ENCODE assay signal across 8 cellular contexts in the genomic region with DNA sequence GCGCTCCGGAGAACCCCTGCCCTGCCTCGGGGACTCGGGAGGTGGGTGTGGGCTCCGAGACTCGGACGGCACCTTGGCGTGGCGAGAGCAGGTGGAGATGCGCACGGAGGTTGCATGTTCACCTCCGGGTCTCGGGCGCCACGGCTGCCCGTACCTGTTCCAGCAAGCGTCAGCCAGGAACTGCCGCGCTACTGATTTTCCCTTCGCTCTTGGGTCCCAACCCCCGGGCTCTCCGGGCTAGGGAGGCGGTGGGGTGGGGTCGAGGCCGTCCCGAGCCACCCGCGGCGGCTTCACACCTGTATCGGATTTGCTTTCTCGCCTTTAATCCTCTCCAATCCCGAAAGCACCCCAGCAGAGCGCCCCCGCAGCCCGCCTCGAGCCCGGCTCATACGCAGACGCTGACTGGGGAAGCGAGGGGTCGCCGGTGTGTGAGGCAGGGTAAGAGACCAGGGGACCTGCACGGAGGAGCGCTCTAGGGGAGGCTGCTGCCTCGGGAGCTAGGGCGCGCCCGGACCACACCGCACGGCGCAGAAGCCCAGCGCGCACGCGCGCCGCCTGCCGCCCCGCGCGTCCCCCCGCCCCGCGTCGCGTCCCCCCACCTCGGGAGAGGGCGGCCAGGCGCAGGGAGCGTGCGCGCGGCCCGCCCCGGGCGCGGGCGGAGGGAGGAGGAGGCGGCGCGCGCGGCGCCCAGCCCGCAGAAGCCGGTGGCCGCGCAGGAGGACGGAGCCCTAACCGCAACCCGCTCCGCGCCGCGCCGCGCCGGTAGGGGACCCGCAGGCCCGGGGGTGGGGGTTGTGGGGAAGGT. TPM values are rescaled to one million over a fixed set of nuclear protein-coding genes. Genes with fewer than 3 reads are reported as not detected.
DNase-seq lines count a peak whose midpoint lies in the region; ATAC-seq, FAIRE-seq and TF ChIP-seq lines count a peak whose summit lies in the region.

A gene with protein sequence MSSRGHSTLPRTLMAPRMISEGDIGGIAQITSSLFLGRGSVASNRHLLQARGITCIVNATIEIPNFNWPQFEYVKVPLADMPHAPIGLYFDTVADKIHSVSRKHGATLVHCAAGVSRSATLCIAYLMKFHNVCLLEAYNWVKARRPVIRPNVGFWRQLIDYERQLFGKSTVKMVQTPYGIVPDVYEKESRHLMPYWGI (plus strand): TSS at position 695 of the 805 bp plus-strand sequence. CDS start 22,382 bp downstream, outside the sequence.

- ATAC-seq in GM19463 (IDR thresholded peaks at IDR 0.05; ENCODE audit: unreplicated experiment) (peak; percentile 77), PC-3 (peak; percentile 55), esophagus mucosa (peak; percentile 71)
- ATAC-seq in activated T-cell treated with anti-CD3 and anti-CD28 coated beads, Interleukin-2, amount 50 U/mL, for 4 hours, result peak; percentile 84 to 85

- H3K4me1 Mint-ChIP-seq in activated T-cell treated with anti-CD3 and anti-CD28 coated beads, Interleukin-2, amount 50 U/mL, for 4 hours (ENCODE audit: low read depth), result peaks cover 34% of the 10 kb centered on the region

- no peaks in the 10 kb centered on the region for H3K9me3 ChIP-seq in PC-3 (ENCODE audit: low read length)
- H3K9me3 ChIP-seq in muscle layer of duodenum (ENCODE audit: control insufficient read depth in 1 of 2, low read length in 2 of 2), result no peaks in the 10 kb centered on the region

- peak within 1 kb of the TSS; percentile 85 for H3K4me3 ChIP-seq in PC-3 (ENCODE audit: low read length)
- H3K4me3 ChIP-seq in muscle layer of duodenum (ENCODE audit: low read depth in 1 of 2, low read length in 2 of 2), result peak within 1 kb of the TSS; percentile 77 to 87

- H3K9me3 Mint-ChIP-seq in activated T-cell treated with anti-CD3 and anti-CD28 coated beads, Interleukin-2, amount 50 U/mL, for 4 hours, result no peaks in the 10 kb centered on the region

- peaks cover 14% of the 10 kb centered on the region for H4K20me1 ChIP-seq in PC-3 (ENCODE audit: low read length)

- FAIRE-seq in HTR-8/SVneo (lab: Jason Lieb, UNC), result no peak

- peak within 1 kb of the TSS; percentile 92 for H3K4me3 Mint-ChIP-seq in activated T-cell treated with anti-CD3 and anti-CD28 coated beads, Interleukin-2, amount 50 U/mL, for 4 hours

- no peaks in the 10 kb centered on the region for H3K27me3 Mint-ChIP-seq in activated T-cell treated with anti-CD3 and anti-CD28 coated beads, Interleukin-2, amount 50 U/mL, for 4 hours (ENCODE audit: low read depth)

- no peaks in the 10 kb centered on the region for H3K27me3 ChIP-seq in PC-3 (ENCODE audit: low read length)
- no peaks in the 10 kb centered on the region for H3K27me3 ChIP-seq in muscle layer of duodenum (ENCODE audit: low read depth, low read length)

- H3K79me2 ChIP-seq in PC-3 (ENCODE audit: low read length), result peaks cover 44% of the 10 kb centered on the region

- H2AFZ ChIP-seq in PC-3 (ENCODE audit: low read length), result peak within 1 kb of the TSS; percentile 72; the same call in 1 of the 2 replicates

- H3K27ac ChIP-seq in PC-3 (ENCODE audit: low read length), result peak within 1 kb of the TSS; percentile 98
- peak within 1 kb of the TSS; percentile 74 for H3K27ac ChIP-seq in muscle layer of duodenum (ENCODE audit: low read length)

- intact Hi-C loops in PC-3 (cut with micrococcal nuclease), result loop anchor here (5.0 to 10.0 kb wide), 2 partner anchors 42 to 85 kb away; a partner anchor contains a TSS

- POLR2A ChIA-PET in PC-3 (lab: Charles Lee; ENCODE audit: unreplicated experiment), result interaction anchor here (0.7 kb wide), 1 partner anchor 13 kb away, joined by 3 read pairs; no protein-coding TSS in a partner anchor

- H3K4me1 ChIP-seq in PC-3 (ENCODE audit: insufficient read depth, low read length) (peaks cover 47% of the 10 kb centered on the region), muscle layer of duodenum (ENCODE audit: control insufficient read depth in 1 of 2, insufficient read depth in 2 of 2, low read length in 2 of 2) (peaks cover 5 to 37% of the 10 kb centered on the region in 2 donors)

- DNase-seq in COLO829 (ENCODE audit: low spot score), result peak; percentile 83
- DNase-seq in HTR-8/SVneo (ENCODE audit: insufficient read length, low spot score), result peak; percentile 93
- peak; percentile 83 for DNase-seq in PC-3
- DNase-seq in activated T-cell treated with anti-CD3 and anti-CD28 coated beads, Interleukin-2, amount 50 U/mL, for 4 hours, result peak; percentile 78
- peak; percentile 58 for DNase-seq in stimulated activated CD8-positive, alpha-beta memory T cell treated with anti-CD3 and anti-CD28 coated beads, Interleukin-7, amount 100 ng/mL, for 24 hours (ENCODE audit: low read depth)

- TSS peak; percentile 69 for BruUV-seq in PC-3 (replicated peaks; lab: Mats Ljungman, UMichigan)

- H3K9ac ChIP-seq in PC-3 (ENCODE audit: low read length), result peak within 1 kb of the TSS; percentile 87

- H3K4me2 ChIP-seq in PC-3 (ENCODE audit: low read length), result peak within 1 kb of the TSS; percentile 99

- no peaks in the 10 kb centered on the region for H3K9me2 ChIP-seq in PC-3 (replicated peaks; ENCODE audit: low read length)

- CTCF ChIA-PET in PC-3 (lab: Charles Lee), result interaction anchor here (0.5 kb wide), 2 partner anchors 8 to 91 kb away, joined by 3 read pairs; no protein-coding TSS in a partner anchor

- no peaks in the 10 kb centered on the region for H3F3A ChIP-seq in PC-3 (ENCODE audit: low read length, unreplicated experiment)

- no peak for TF ChIP-seq CTCF in PC-3 (conservative IDR thresholded peaks at IDR 0.05; ENCODE audit: low read depth, low read length)

- H3K36me3 ChIP-seq in PC-3 (ENCODE audit: low read depth, low read length) (no peaks in the 10 kb centered on the region), muscle layer of duodenum (ENCODE audit: control insufficient read depth in 1 of 2, insufficient read depth in 2 of 2, low read length in 2 of 2) (peaks cover 0 to 5% of the 10 kb centered on the region in 2 donors)

- H3K36me3 Mint-ChIP-seq in activated T-cell treated with anti-CD3 and anti-CD28 coated beads, Interleukin-2, amount 50 U/mL, for 4 hours (ENCODE audit: insufficient read depth), result no peaks in the 10 kb centered on the region

RNA-seq across cellular contexts. Expression of the gene that starts here (rescaled TPM):
- total RNA-seq in PC-3 (2014; rRNA removed) (49.4 and 56.2 TPM in 2 replicates), esophagus mucosa (14.2 TPM)
- 10 to 100 TPM; 18.2 to 21.8 (median 18.2) TPM for total RNA-seq in activated T-cell treated with anti-CD3 and anti-CD28 coated beads, Interleukin-2, amount 50 U/mL, for 4 hours

Comparison
In these comparisons a context has a peak if more than half of its experiments do, and no peak if none do; other contexts are left out.
1. Peak in every context shown above with its lines: DNase-seq, ATAC-seq, H3K4me3 ChIP-seq and H3K27ac ChIP-seq.